31 cellular contexts compared by ENCODE assay signal in the genomic region with DNA sequence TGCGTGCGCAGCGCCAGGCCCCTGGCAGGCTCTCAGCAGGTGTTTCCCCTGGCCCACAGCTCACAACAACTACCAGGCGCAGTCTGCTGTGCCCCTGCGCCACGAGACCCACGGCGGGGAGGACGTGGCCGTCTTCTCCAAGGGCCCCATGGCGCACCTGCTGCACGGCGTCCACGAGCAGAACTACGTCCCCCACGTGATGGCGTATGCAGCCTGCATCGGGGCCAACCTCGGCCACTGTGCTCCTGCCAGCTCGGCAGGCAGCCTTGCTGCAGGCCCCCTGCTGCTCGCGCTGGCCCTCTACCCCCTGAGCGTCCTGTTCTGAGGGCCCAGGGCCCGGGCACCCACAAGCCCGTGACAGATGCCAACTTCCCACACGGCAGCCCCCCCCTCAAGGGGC.
"Had no signal": no experiment of that assay in that cellular context is flagged by ENCODE, and none has a peak within 500 bp of the region (broad histone marks: within the 10 kb centered on the region; RNA-seq: fewer than 3 reads in every experiment).

No MANE protein-coding gene starts in this region.

- H3K4me1 ChIP-seq: adrenal gland had no signal

- H3K36me3 ChIP-seq: adrenal gland, colonic mucosa, esophagus squamous epithelium, gastroesophageal sphincter, WERI-Rb-1 had no signal

- DNase-seq: activated B cell treated with CpG ODN at 0.5 μM for 24 hours; activated CD4-positive, alpha-beta T cell treated with anti-CD3 and anti-CD28 coated beads for 48 hours; activated CD4-positive, alpha-beta T cell treated with anti-CD3 and anti-CD28 coated beads, Interleukin-2, amount 50 U/mL, for 1 hour; activated CD4-positive, alpha-beta T cell treated with anti-CD3 and anti-CD28 coated beads, Interleukin-2, amount 50 U/mL, for 48 hours; activated CD8-positive, alpha-beta memory T cell treated with anti-CD3 and anti-CD28 coated beads for 24 hours; activated CD8-positive, alpha-beta T cell treated with anti-CD3 and anti-CD28 coated beads for 36 hours; activated effector memory CD4-positive, alpha-beta T cell treated with anti-CD3 and anti-CD28 coated beads, Interleukin-2, amount 50 U/mL, for 16 hours; activated naive CD4-positive, alpha-beta T cell treated with anti-CD3 and anti-CD28 coated beads for 36 hours; activated naive CD8-positive, alpha-beta T cell treated with anti-CD3 and anti-CD28 coated beads for 36 hours; activated naive CD8-positive, alpha-beta T cell treated with anti-CD3 and anti-CD28 coated beads, Interleukin-2, amount 50 U/mL, for 24 hours; activated T-cell treated with anti-CD3 and anti-CD28 coated beads, Interleukin-2, amount 50 U/mL, for 4 hours; amygdala; aorta; body of pancreas; caudate nucleus; colonic mucosa; effector CD8-positive, alpha-beta T cell; esophagus squamous epithelium; foreskin melanocyte; T-helper 1 cell; T-helper 17 cell; T1000; WERI-Rb-1 had no signal

- H3K4me3 Mint-ChIP-seq: activated B cell treated with CpG ODN at 0.5 μM for 24 hours; activated CD8-positive, alpha-beta T cell treated with anti-CD3 and anti-CD28 coated beads for 36 hours; activated naive CD4-positive, alpha-beta T cell treated with anti-CD3 and anti-CD28 coated beads for 36 hours; activated naive CD4-positive, alpha-beta T cell treated with anti-CD3 and anti-CD28 coated beads, Interleukin-2, amount 50 U/mL, for 24 hours; activated naive CD8-positive, alpha-beta T cell treated with anti-CD3 and anti-CD28 coated beads for 36 hours; activated naive CD8-positive, alpha-beta T cell treated with anti-CD3 and anti-CD28 coated beads, Interleukin-2, amount 50 U/mL, for 24 hours; activated T-cell treated with anti-CD3 and anti-CD28 coated beads, Interleukin-2, amount 50 U/mL, for 4 hours; activated T-helper 1 cell treated with anti-CD3 and anti-CD28 coated beads, Interleukin-12 subunit alpha, Interleukin-12 subunit beta, Interleukin-2, Interleukin-4 antibody, amounts not matched to agents 30 ng/mL and 10 ng/mL and 1 ng/mL, durations not matched to agents 14 hours and 24 hours and 36 hours; T-helper 17 cell; T-helper 2 cell treated with Interferon-gamma antibody and Interleukin-4, amounts not matched to agents 5 μg/mL and 100 μg/mL, for 36 hours had no signal

- H3K27ac ChIP-seq: adrenal gland, body of pancreas, colonic mucosa, epithelial cell of prostate, esophagus squamous epithelium, gastroesophageal sphincter, WERI-Rb-1 had no signal

- H3K4me1 Mint-ChIP-seq: activated B cell treated with CpG ODN at 0.5 μM for 24 hours; activated naive CD4-positive, alpha-beta T cell treated with anti-CD3 and anti-CD28 coated beads, Interleukin-2, amount 50 U/mL, for 24 hours; activated naive CD8-positive, alpha-beta T cell treated with anti-CD3 and anti-CD28 coated beads for 36 hours; activated naive CD8-positive, alpha-beta T cell treated with anti-CD3 and anti-CD28 coated beads, Interleukin-2, amount 50 U/mL, for 24 hours; T-helper 17 cell had no signal

- H3K4me3 ChIP-seq: adrenal gland, body of pancreas, colonic mucosa, esophagus squamous epithelium, gastroesophageal sphincter had no signal

- H3K9me3 Mint-ChIP-seq: activated B cell treated with CpG ODN at 0.5 μM for 24 hours; activated CD8-positive, alpha-beta T cell treated with anti-CD3 and anti-CD28 coated beads for 36 hours; activated naive CD4-positive, alpha-beta T cell treated with anti-CD3 and anti-CD28 coated beads for 36 hours; activated naive CD4-positive, alpha-beta T cell treated with anti-CD3 and anti-CD28 coated beads, Interleukin-2, amount 50 U/mL, for 24 hours; activated naive CD8-positive, alpha-beta T cell treated with anti-CD3 and anti-CD28 coated beads for 36 hours; activated naive CD8-positive, alpha-beta T cell treated with anti-CD3 and anti-CD28 coated beads, Interleukin-2, amount 50 U/mL, for 24 hours; activated T-cell treated with anti-CD3 and anti-CD28 coated beads, Interleukin-2, amount 50 U/mL, for 4 hours; activated T-helper 1 cell treated with anti-CD3 and anti-CD28 coated beads, Interleukin-12 subunit alpha, Interleukin-12 subunit beta, Interleukin-2, Interleukin-4 antibody, amounts not matched to agents 30 ng/mL and 10 ng/mL and 1 ng/mL, durations not matched to agents 14 hours and 24 hours and 36 hours; activated T-helper 2 cell treated with anti-CD3 and anti-CD28 coated beads, Interferon-gamma antibody, Interleukin-2, Interleukin-4, amounts not matched to agents 10 μg/mL and 5 μg/mL and 100 μg/mL, durations not matched to agents 14 hours and 24 hours and 36 hours; T-helper 2 cell treated with Interferon-gamma antibody and Interleukin-4, amounts not matched to agents 5 μg/mL and 100 μg/mL, for 36 hours had no signal

- ATAC-seq: activated CD4-positive, CD25-positive, alpha-beta regulatory T cell treated with anti-CD3 and anti-CD28 coated beads, Interleukin-2, amount 50 U/mL, for 24 hours; activated CD8-positive, alpha-beta T cell treated with anti-CD3 and anti-CD28 coated beads for 36 hours; activated naive CD8-positive, alpha-beta T cell treated with anti-CD3 and anti-CD28 coated beads, Interleukin-2, amount 50 U/mL, for 24 hours; activated T-cell treated with anti-CD3 and anti-CD28 coated beads, Interleukin-2, amount 50 U/mL, for 4 hours; body of pancreas; gastroesophageal sphincter; T-helper 17 cell had no signal

- H3K36me3 Mint-ChIP-seq: activated naive CD4-positive, alpha-beta T cell treated with anti-CD3 and anti-CD28 coated beads, Interleukin-2, amount 50 U/mL, for 24 hours; activated naive CD8-positive, alpha-beta T cell treated with anti-CD3 and anti-CD28 coated beads for 36 hours had no signal

- H3K27me3 ChIP-seq: adrenal gland, body of pancreas, colonic mucosa had no signal

- H3K27ac Mint-ChIP-seq: activated B cell treated with CpG ODN at 0.5 μM for 24 hours; activated CD8-positive, alpha-beta T cell treated with anti-CD3 and anti-CD28 coated beads for 36 hours; activated naive CD4-positive, alpha-beta T cell treated with anti-CD3 and anti-CD28 coated beads for 36 hours; activated naive CD8-positive, alpha-beta T cell treated with anti-CD3 and anti-CD28 coated beads for 36 hours; activated naive CD8-positive, alpha-beta T cell treated with anti-CD3 and anti-CD28 coated beads, Interleukin-2, amount 50 U/mL, for 24 hours; activated T-helper 1 cell treated with anti-CD3 and anti-CD28 coated beads, Interleukin-12 subunit alpha, Interleukin-12 subunit beta, Interleukin-2, Interleukin-4 antibody, amounts not matched to agents 30 ng/mL and 10 ng/mL and 1 ng/mL, durations not matched to agents 14 hours and 24 hours and 36 hours; activated T-helper 2 cell treated with anti-CD3 and anti-CD28 coated beads, Interferon-gamma antibody, Interleukin-2, Interleukin-4, amounts not matched to agents 10 μg/mL and 5 μg/mL and 100 μg/mL, durations not matched to agents 14 hours and 24 hours and 36 hours; T-helper 17 cell; T-helper 2 cell treated with Interferon-gamma antibody and Interleukin-4, amounts not matched to agents 5 μg/mL and 100 μg/mL, for 36 hours had no signal

- H3K9me3 ChIP-seq: adrenal gland, body of pancreas, colonic mucosa, esophagus squamous epithelium had no signal
